Comparison of ENCODE assay signal across 9 cellular contexts in the genomic region with DNA sequence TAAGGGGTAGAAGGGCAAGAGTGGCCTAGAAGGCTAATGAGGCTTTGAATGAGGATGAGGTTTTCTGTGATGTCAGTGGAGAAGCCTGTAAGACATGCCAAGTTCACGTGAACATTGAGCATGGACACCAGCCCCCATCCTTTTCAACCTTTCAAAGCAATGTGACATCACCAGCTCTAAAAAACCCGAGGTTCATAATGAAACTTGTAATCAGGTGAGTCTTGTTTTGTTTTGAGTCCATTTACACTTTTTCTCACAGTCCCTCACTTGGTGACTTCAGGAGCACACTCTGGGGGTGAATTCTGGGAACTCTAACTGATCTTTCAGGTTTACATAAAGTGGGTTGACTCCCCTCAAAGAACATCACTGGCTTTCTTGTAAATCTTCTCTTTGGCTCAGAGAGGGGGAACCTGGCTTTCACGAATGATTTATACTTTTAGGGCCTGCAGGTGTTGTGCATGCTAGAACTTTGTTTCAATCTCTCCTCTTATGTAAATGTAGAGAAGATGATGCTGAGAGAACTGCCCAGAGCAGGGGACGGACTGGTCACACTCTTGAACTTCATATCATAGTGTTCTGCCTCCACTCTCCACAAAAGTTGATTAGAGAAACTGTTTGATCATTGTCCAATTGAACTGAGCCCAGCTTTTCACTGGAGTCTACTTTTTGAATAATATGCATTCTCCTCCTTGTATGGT.
A peak's percentile ranks its signal among the peaks of the same experiment; 100 is the strongest.
DNase-seq lines count a peak whose midpoint lies in the region; ATAC-seq and TF ChIP-seq lines count a peak whose summit lies in the region.
"Had no signal": no experiment of that assay in that cellular context is flagged by ENCODE, and none has a peak within 500 bp of the region (broad histone marks: within the 10 kb centered on the region; RNA-seq: fewer than 3 reads in every experiment).

No MANE protein-coding gene starts in this region.

- H3K4me3 Mint-ChIP-seq in activated CD8-positive, alpha-beta memory T cell treated with anti-CD3 and anti-CD28 coated beads, Interleukin-2, amount 10 ng/mL, durations not matched to agents 7 days and 5 days: peak overlapping the region; percentile 18
- no peak overlapping the region for H3K4me3 Mint-ChIP-seq in stimulated activated memory B cell treated with anti-CD40 and anti-IgM and Interleukin-4, amounts not matched to agents 10 μg/mL and 1 μg/mL and 100 μg/mL, for 72 hours

- peak; percentile 88 for ATAC-seq in activated CD8-positive, alpha-beta memory T cell treated with anti-CD3 and anti-CD28 coated beads, Interleukin-2, amount 10 ng/mL, durations not matched to agents 7 days and 5 days
- peak; percentile 87 for ATAC-seq in HG02938 (IDR thresholded peaks at IDR 0.05; ENCODE audit: unreplicated experiment)
- ATAC-seq in stimulated activated memory B cell treated with anti-CD40 and anti-IgM and Interleukin-4, amounts not matched to agents 10 μg/mL and 1 μg/mL and 100 μg/mL, for 72 hours: peak; percentile 56
- ATAC-seq in gastrocnemius medialis: no peak

- H3K4me3 ChIP-seq in gastrocnemius medialis: no peak overlapping the region

- H3K36me3 ChIP-seq in gastrocnemius medialis: no peaks in the 10 kb centered on the region

- H3K4me1 Mint-ChIP-seq in activated CD8-positive, alpha-beta memory T cell treated with anti-CD3 and anti-CD28 coated beads, Interleukin-2, amount 10 ng/mL, durations not matched to agents 7 days and 5 days: peaks cover 83% of the 10 kb centered on the region
- peaks cover 8% of the 10 kb centered on the region for H3K4me1 Mint-ChIP-seq in stimulated activated memory B cell treated with anti-CD40 and anti-IgM and Interleukin-4, amounts not matched to agents 10 μg/mL and 1 μg/mL and 100 μg/mL, for 72 hours

- TF ChIP-seq POLR2A in gastrocnemius medialis (IDR thresholded peaks at IDR 0.05): no peak

- no peak for TF ChIP-seq CTCF in gastrocnemius medialis (IDR thresholded peaks at IDR 0.05 in 4 of 5, conservative IDR thresholded peaks at IDR 0.05 in 1 of 5)

- H3K9me3 ChIP-seq in gastrocnemius medialis: no peaks in the 10 kb centered on the region

- intact Hi-C loops in gastrocnemius medialis (cut with DNase I; ENCODE audit: low total_unique reads): no loop called here

- in situ Hi-C loops in gastrocnemius medialis (cut with MboI; ENCODE audit: low sequenced_read_pairs in 4 of 4): no loop called here

- no peaks in the 10 kb centered on the region for H3K27me3 ChIP-seq in gastrocnemius medialis

- CTCF ChIA-PET in activated CD8-positive, alpha-beta memory T cell treated with anti-CD3 and anti-CD28 coated beads, Interleukin-2, amount 10 ng/mL, durations not matched to agents 7 days and 5 days (lab: Charles Lee): interaction anchor here (0.9 to 1.9 kb wide), 6 partner anchors 9 to 91 kb away, joined by 3 to 5 read pairs (median 3); no protein-coding TSS in a partner anchor

- peak; percentile 86 for DNase-seq in activated CD8-positive, alpha-beta memory T cell treated with anti-CD3 and anti-CD28 coated beads, Interleukin-2, amount 10 ng/mL, durations not matched to agents 7 days and 5 days
- DNase-seq in activated CD8-positive, alpha-beta memory T cell treated with anti-CD3 and anti-CD28 coated beads for 24 hours: no peak
- DNase-seq in activated CD4-positive, alpha-beta T cell treated with anti-CD3 and anti-CD28 coated beads for 48 hours: peak; percentile 76
- DNase-seq in NCI-H82 (lab: John Stamatoyannopoulos, UW) (no peak), HK-2 (ENCODE audit: unreplicated experiment) (no peak), gastrocnemius medialis (no peak)
- DNase-seq: NCI-H1694 treated with DMSO at 0.1 percent for 48 hours had no signal

- no peak overlapping the region for H3K27ac ChIP-seq in gastrocnemius medialis

- H3K27me3 Mint-ChIP-seq in activated CD8-positive, alpha-beta memory T cell treated with anti-CD3 and anti-CD28 coated beads, Interleukin-2, amount 10 ng/mL, durations not matched to agents 7 days and 5 days: no peaks in the 10 kb centered on the region
- H3K27me3 Mint-ChIP-seq in stimulated activated memory B cell treated with anti-CD40 and anti-IgM and Interleukin-4, amounts not matched to agents 10 μg/mL and 1 μg/mL and 100 μg/mL, for 72 hours: no peaks in the 10 kb centered on the region

- no peaks in the 10 kb centered on the region for H3K4me1 ChIP-seq in gastrocnemius medialis

- peak overlapping the region; percentile 92 for H3K27ac Mint-ChIP-seq in activated CD8-positive, alpha-beta memory T cell treated with anti-CD3 and anti-CD28 coated beads, Interleukin-2, amount 10 ng/mL, durations not matched to agents 7 days and 5 days
- H3K27ac Mint-ChIP-seq in stimulated activated memory B cell treated with anti-CD40 and anti-IgM and Interleukin-4, amounts not matched to agents 10 μg/mL and 1 μg/mL and 100 μg/mL, for 72 hours: peak overlapping the region; percentile 75

- peaks cover 42% of the 10 kb centered on the region for H3K36me3 Mint-ChIP-seq in activated CD8-positive, alpha-beta memory T cell treated with anti-CD3 and anti-CD28 coated beads, Interleukin-2, amount 10 ng/mL, durations not matched to agents 7 days and 5 days
- H3K36me3 Mint-ChIP-seq in stimulated activated memory B cell treated with anti-CD40 and anti-IgM and Interleukin-4, amounts not matched to agents 10 μg/mL and 1 μg/mL and 100 μg/mL, for 72 hours: no peaks in the 10 kb centered on the region

- peaks cover under 1% of the 10 kb centered on the region for H3K9me3 Mint-ChIP-seq in activated CD8-positive, alpha-beta memory T cell treated with anti-CD3 and anti-CD28 coated beads, Interleukin-2, amount 10 ng/mL, durations not matched to agents 7 days and 5 days (ENCODE audit: low read depth)
- no peaks in the 10 kb centered on the region for H3K9me3 Mint-ChIP-seq in stimulated activated memory B cell treated with anti-CD40 and anti-IgM and Interleukin-4, amounts not matched to agents 10 μg/mL and 1 μg/mL and 100 μg/mL, for 72 hours

Comparison
In these comparisons a context has a peak if more than half of its experiments do, and no peak if none do; other contexts are left out.
1. DNase-seq: peak in activated CD8-positive, alpha-beta memory T cell treated with anti-CD3 and anti-CD28 coated beads, Interleukin-2, amount 10 ng/mL, durations not matched to agents 7 days and 5 days (single experiment) and activated CD4-positive, alpha-beta T cell treated with anti-CD3 and anti-CD28 coated beads for 48 hours (single experiment); none in activated CD8-positive, alpha-beta memory T cell treated with anti-CD3 and anti-CD28 coated beads for 24 hours (single experiment), NCI-H82 (single experiment), HK-2 (single experiment) and gastrocnemius medialis (0 of 2).
2. ATAC-seq: peak in activated CD8-positive, alpha-beta memory T cell treated with anti-CD3 and anti-CD28 coated beads, Interleukin-2, amount 10 ng/mL, durations not matched to agents 7 days and 5 days (single experiment), HG02938 (single experiment) and stimulated activated memory B cell treated with anti-CD40 and anti-IgM and Interleukin-4, amounts not matched to agents 10 μg/mL and 1 μg/mL and 100 μg/mL, for 72 hours (single experiment); none in gastrocnemius medialis (0 of 2).